In genomic region chr1:118204648-118205047, GRCh38 we compare ENCODE assay signal across 26 cellular contexts. TPM values are rescaled to one million over a fixed set of nuclear protein-coding genes. Genes with fewer than 3 reads are reported as not detected.
DNase-seq lines count a peak whose midpoint lies in the region; ATAC-seq lines count a peak whose summit lies in the region.
"Had no signal": no experiment of that assay in that cellular context is flagged by ENCODE, and none has a peak within 500 bp of the region (broad histone marks: within the 10 kb centered on the region; RNA-seq: fewer than 3 reads in every experiment).

No MANE protein-coding gene starts in this region.

- no peak overlapping the region for H2BK5ac ChIP-seq in trophoblast cell (ENCODE audit: low read depth, low read length, poor library complexity)

- H3K9me3 ChIP-seq in trophoblast cell (ENCODE audit: insufficient read depth, low read depth, low read length), result no peaks in the 10 kb centered on the region
- H3K9me3 ChIP-seq: colonic mucosa, pancreas, right atrium auricular region, SK-N-SH, upper lobe of left lung had no signal

- H3K4me2 ChIP-seq in trophoblast cell (ENCODE audit: low read length), result no peak overlapping the region
- H3K4me2 ChIP-seq: KMS-11, SK-N-SH had no signal

- H4K8ac ChIP-seq in trophoblast cell (ENCODE audit: low read depth, low read length), result no peak overlapping the region

- no peaks in the 10 kb centered on the region for H3K79me1 ChIP-seq in trophoblast cell (ENCODE audit: low read length)

- no peak overlapping the region for H3K27ac ChIP-seq in trophoblast cell (ENCODE audit: low read depth, low read length)
- no peak overlapping the region for H3K27ac ChIP-seq in caudate nucleus (ENCODE audit: low read depth, low read length)
- H3K27ac ChIP-seq: colonic mucosa, KMS-11, pancreas, right atrium auricular region, RWPE1, upper lobe of left lung had no signal

- H3K14ac ChIP-seq in trophoblast cell (ENCODE audit: low read length), result no peak overlapping the region

- DNase-seq in DMS153 (lab: John Stamatoyannopoulos, UW) (peak; percentile 39), NCI-H1105 (lab: John Stamatoyannopoulos, UW) (peak; percentile 7), SHP77 (lab: John Stamatoyannopoulos, UW) (peak; percentile 78 to 83), trophoblast cell (no peak), caudate nucleus (lab: John Stamatoyannopoulos, UW) (no peak)
- DNase-seq: activated CD8-positive, alpha-beta T cell treated with anti-CD3 and anti-CD28 coated beads for 36 hours; amygdala; colonic mucosa; effector CD8-positive, alpha-beta T cell; erythroblast; GOT3; HFFc6; left cardiac atrium; MV-4-11; NCI-H526; pancreas; SK-N-SH; stimulated activated CD4-positive, alpha-beta T cell treated with anti-CD3 and anti-CD28 coated beads, Interleukin-4, amount 100 ng/mL, for 1 hour; substantia nigra; T-helper 17 cell; upper lobe of left lung had no signal

- H3K27me3 ChIP-seq in trophoblast cell (ENCODE audit: insufficient read depth, low read length), result no peaks in the 10 kb centered on the region
- H3K27me3 ChIP-seq: colonic mucosa, pancreas, right atrium auricular region, upper lobe of left lung had no signal

- ATAC-seq in HG03565 (IDR thresholded peaks at IDR 0.05; ENCODE audit: unreplicated experiment) (no peak), HG03442 (IDR thresholded peaks at IDR 0.05; ENCODE audit: unreplicated experiment) (no peak)
- ATAC-seq: activated CD8-positive, alpha-beta T cell treated with anti-CD3 and anti-CD28 coated beads for 36 hours; left cardiac atrium; pancreas; T-helper 17 cell had no signal

- H3K79me2 ChIP-seq in trophoblast cell (ENCODE audit: control insufficient read depth, insufficient read depth, low read length, poor library complexity), result peaks cover 1% of the 10 kb centered on the region

- H3K4me1 ChIP-seq in trophoblast cell (ENCODE audit: control insufficient read depth in 1 of 2, insufficient read depth in 2 of 2, low read length in 2 of 2), result no peaks in the 10 kb centered on the region
- H3K4me1 ChIP-seq: colonic mucosa, pancreas, right atrium auricular region, upper lobe of left lung had no signal

- no peak overlapping the region for H3K4ac ChIP-seq in trophoblast cell (ENCODE audit: low read depth, low read length)

- no peak overlapping the region for H4K12ac ChIP-seq in trophoblast cell (ENCODE audit: low read depth, low read length)

- peak overlapping the region; percentile 44 for H3K4me3 ChIP-seq in trophoblast cell (ENCODE audit: low read depth, low read length)
- H3K4me3 ChIP-seq: colonic mucosa, pancreas, right atrium auricular region, upper lobe of left lung had no signal

- no peak overlapping the region for H3K18ac ChIP-seq in trophoblast cell (ENCODE audit: low read length)

- no peaks in the 10 kb centered on the region for H3K36me3 ChIP-seq in trophoblast cell (ENCODE audit: control insufficient read depth in 1 of 2, insufficient read depth in 2 of 2, low read length in 2 of 2)
- H3K36me3 ChIP-seq: colonic mucosa, pancreas, right atrium auricular region, upper lobe of left lung had no signal

- H2BK12ac ChIP-seq in trophoblast cell (ENCODE audit: low read length), result no peak overlapping the region

- no peak overlapping the region for H2AK5ac ChIP-seq in trophoblast cell (ENCODE audit: low read length)

- no peak overlapping the region for H3K23ac ChIP-seq in trophoblast cell (ENCODE audit: low read length)

- no peak overlapping the region for H2AFZ ChIP-seq in trophoblast cell (ENCODE audit: insufficient read depth, low read length, poor library complexity)

- no peak overlapping the region for H2BK120ac ChIP-seq in trophoblast cell (ENCODE audit: insufficient read depth, low read length, poor library complexity)

- no peak overlapping the region for H4K91ac ChIP-seq in trophoblast cell (ENCODE audit: low read depth, low read length)

- H3K9ac ChIP-seq in trophoblast cell (ENCODE audit: low read length), result no peak overlapping the region
- H3K9ac ChIP-seq: KMS-11, SK-N-SH had no signal

RNA-seq across cellular contexts. Expression of gene SPAG17, which starts 19.6 kb away (rescaled TPM):
- 0.69 and 0.73 TPM in 2 replicates for polyA plus RNA-seq in trophoblast cell (2013)
- polyA plus RNA-seq: SK-N-SH had no signal

Comparison
In these comparisons a context has a peak if more than half of its experiments do, and no peak if none do; other contexts are left out.
1. DNase-seq: peak in DMS153 (single experiment), NCI-H1105 (single experiment) and SHP77 (2 of 2); none in trophoblast cell (0 of 2) and caudate nucleus (0 of 61).